In genomic region chr1:178928041-178928440, GRCh38 we compare ENCODE assay signal across 1 cellular context.
TF ChIP-seq lines count a peak whose summit lies in the region.

No MANE protein-coding gene starts in this region.

TF ChIP-seq in H1, 55 proteins besides CTCF, POLR2A, EP300 and RAD21:
- no peak for TF ChIP-seq RFX5 (IDR thresholded peaks at IDR 0.05; ENCODE audit: borderline replicate concordance, low read depth, low read length)
- TF ChIP-seq, protein P1, sequence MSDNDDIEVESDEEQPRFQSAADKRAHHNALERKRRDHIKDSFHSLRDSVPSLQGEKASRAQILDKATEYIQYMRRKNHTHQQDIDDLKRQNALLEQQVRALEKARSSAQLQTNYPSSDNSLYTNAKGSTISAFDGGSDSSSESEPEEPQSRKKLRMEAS (IDR thresholded peaks at IDR 0.05), result no peak
- no peak for TF ChIP-seq TCF12 (IDR thresholded peaks at IDR 0.05; ENCODE audit: low read depth, low read length)
- TF ChIP-seq SAP30 (IDR thresholded peaks at IDR 0.05; ENCODE audit: insufficient read depth, insufficient replicate concordance, low read length), result no peak
- no peak for TF ChIP-seq SP2 (IDR thresholded peaks at IDR 0.05; ENCODE audit: low read length)
- no peak for TF ChIP-seq BCL11A (IDR thresholded peaks at IDR 0.05; ENCODE audit: low read depth in 2 of 2, low read length in 2 of 2)
- no peak for TF ChIP-seq SP1 (IDR thresholded peaks at IDR 0.05; ENCODE audit: low read depth, low read length)
- TF ChIP-seq FOSL1 (IDR thresholded peaks at IDR 0.05; ENCODE audit: insufficient read depth, low read depth, low read length), result no peak
- TF ChIP-seq MAFK (IDR thresholded peaks at IDR 0.05; ENCODE audit: low read depth, low read length), result no peak
- no peak for TF ChIP-seq EGR1 (IDR thresholded peaks at IDR 0.05; ENCODE audit: borderline replicate concordance, low read depth, low read length)
- TF ChIP-seq, protein P2, sequence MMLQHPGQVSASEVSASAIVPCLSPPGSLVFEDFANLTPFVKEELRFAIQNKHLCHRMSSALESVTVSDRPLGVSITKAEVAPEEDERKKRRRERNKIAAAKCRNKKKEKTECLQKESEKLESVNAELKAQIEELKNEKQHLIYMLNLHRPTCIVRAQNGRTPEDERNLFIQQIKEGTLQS (IDR thresholded peaks at IDR 0.05; ENCODE audit: insufficient read depth, low read depth, low read length), result no peak
